Comparison of ENCODE assay signal across 19 cellular contexts in genomic region chr3:58379351-58380073, GRCh38. TPM values are rescaled to one million over a fixed set of nuclear protein-coding genes. Genes with fewer than 3 reads are reported as not detected.
DNase-seq lines count a peak whose midpoint lies in the region; ATAC-seq and TF ChIP-seq lines count a peak whose summit lies in the region.
"Had no signal": no experiment of that assay in that cellular context is flagged by ENCODE, and none has a peak within 500 bp of the region (broad histone marks: within the 10 kb centered on the region; RNA-seq: fewer than 3 reads in every experiment).

No MANE protein-coding gene starts in this region.

- TF ChIP-seq CTCF in dorsolateral prefrontal cortex (IDR thresholded peaks at IDR 0.05 in 54 of 56, conservative IDR thresholded peaks at IDR 0.05 in 2 of 56; ENCODE audit: low read depth in 1 of 56, partially characterized antibody in 56 of 56), result no peak
- no peak for TF ChIP-seq CTCF in body of pancreas (IDR thresholded peaks at IDR 0.05)

- no peak overlapping the region for H3K4me3 Mint-ChIP-seq in activated T-cell treated with anti-CD3 and anti-CD28 coated beads, Interleukin-2, amount 50 U/mL, for 72 hours
- no peak overlapping the region for H3K4me3 Mint-ChIP-seq in stimulated activated memory B cell treated with anti-CD40 and anti-IgM and Interleukin-4, amounts not matched to agents 10 μg/mL and 1 μg/mL and 100 μg/mL, for 72 hours

- H3K27ac ChIP-seq in Karpas-422 (ENCODE audit: low read length) (peak overlapping the region; percentile 40), dorsolateral prefrontal cortex (peak overlapping the region in 38 of 59 donors; percentile 7 to 100 (median 62)), body of pancreas (no peak overlapping the region)
- H3K27ac ChIP-seq: A549, GM23248, KMS-11 had no signal

- no peak overlapping the region for H2AFZ ChIP-seq in Karpas-422 (ENCODE audit: low read length)
- H2AFZ ChIP-seq: GM23248 had no signal

- H3K79me2 ChIP-seq in Karpas-422 (ENCODE audit: low read length), result peaks cover 81% of the 10 kb centered on the region

- H3K27ac Mint-ChIP-seq in activated T-cell treated with anti-CD3 and anti-CD28 coated beads, Interleukin-2, amount 50 U/mL, for 72 hours, result peak overlapping the region; percentile 68
- peak overlapping the region; percentile 76 for H3K27ac Mint-ChIP-seq in stimulated activated memory B cell treated with anti-CD40 and anti-IgM and Interleukin-4, amounts not matched to agents 10 μg/mL and 1 μg/mL and 100 μg/mL, for 72 hours

- H4K20me1 ChIP-seq in Karpas-422 (ENCODE audit: insufficient read depth, low read depth, low read length), result peaks cover 14% of the 10 kb centered on the region

- no peaks in the 10 kb centered on the region for H3K9me3 ChIP-seq in Karpas-422 (ENCODE audit: low read length)
- no peaks in the 10 kb centered on the region for H3K9me3 ChIP-seq in body of pancreas
- H3K9me3 ChIP-seq: A549 had no signal

- H3K9me2 ChIP-seq in Karpas-422 (replicated peaks; ENCODE audit: insufficient read depth, low read length), result no peaks in the 10 kb centered on the region

- no peak overlapping the region for H3K4me2 ChIP-seq in Karpas-422 (ENCODE audit: low read depth, low read length, poor library complexity, severe bottlenecking)
- H3K4me2 ChIP-seq: A549, KMS-11 had no signal

- H3K27me3 ChIP-seq in Karpas-422 (ENCODE audit: low read length) (no peaks in the 10 kb centered on the region), dorsolateral prefrontal cortex (no peaks in the 10 kb centered on the region), body of pancreas (no peaks in the 10 kb centered on the region)

- DNase-seq in activated T-cell treated with anti-CD3 and anti-CD28 coated beads, Interleukin-2, amount 50 U/mL, for 72 hours, result no peak
- no peak for DNase-seq in activated T-cell treated with anti-CD3 and anti-CD28 coated beads, Interleukin-2, amount 50 U/mL, for 1 hour
- no peak for DNase-seq in Karpas-422
- no peak for DNase-seq in dorsolateral prefrontal cortex
- no peak for DNase-seq in NCI-H526 treated with DMSO at 0.1 percent for 48 hours (lab: John Stamatoyannopoulos, UW)
- no peak for DNase-seq in body of pancreas
- DNase-seq: Calu3, DMS79, GM23248, MM.1S, NCI-H1105, NCI-H1694 treated with DMSO at 0.1 percent for 48 hours, NCI-H774, Right ventricle myocardium superior had no signal

- H3K4me1 ChIP-seq in Karpas-422 (ENCODE audit: low read length), result peaks cover 84% of the 10 kb centered on the region
- H3K4me1 ChIP-seq in body of pancreas, result peaks cover 17% of the 10 kb centered on the region
- H3K4me1 ChIP-seq: A549 had no signal

- peaks cover 2 to 4% of the 10 kb centered on the region in 2 donors for H3K36me3 Mint-ChIP-seq in activated T-cell treated with anti-CD3 and anti-CD28 coated beads, Interleukin-2, amount 50 U/mL, for 72 hours (ENCODE audit: insufficient read depth in 2 of 2)
- peaks cover 29% of the 10 kb centered on the region for H3K36me3 Mint-ChIP-seq in stimulated activated memory B cell treated with anti-CD40 and anti-IgM and Interleukin-4, amounts not matched to agents 10 μg/mL and 1 μg/mL and 100 μg/mL, for 72 hours

- H3K4me1 Mint-ChIP-seq in activated T-cell treated with anti-CD3 and anti-CD28 coated beads, Interleukin-2, amount 50 U/mL, for 72 hours (ENCODE audit: low read depth), result no peaks in the 10 kb centered on the region
- H3K4me1 Mint-ChIP-seq in stimulated activated memory B cell treated with anti-CD40 and anti-IgM and Interleukin-4, amounts not matched to agents 10 μg/mL and 1 μg/mL and 100 μg/mL, for 72 hours, result peaks cover 19% of the 10 kb centered on the region

- no peaks in the 10 kb centered on the region for H3K27me3 Mint-ChIP-seq in activated T-cell treated with anti-CD3 and anti-CD28 coated beads, Interleukin-2, amount 50 U/mL, for 72 hours (ENCODE audit: low read depth)
- H3K27me3 Mint-ChIP-seq in stimulated activated memory B cell treated with anti-CD40 and anti-IgM and Interleukin-4, amounts not matched to agents 10 μg/mL and 1 μg/mL and 100 μg/mL, for 72 hours, result no peaks in the 10 kb centered on the region

- peaks cover 26% of the 10 kb centered on the region; the same call in 1 of the 2 replicates for H3K36me3 ChIP-seq in Karpas-422 (ENCODE audit: insufficient read depth, low read length)
- no peaks in the 10 kb centered on the region for H3K36me3 ChIP-seq in body of pancreas (replicated peaks in 1 of 2; ENCODE audit: insufficient read depth in 1 of 2, low read depth in 2 of 2)

- H3K9me3 Mint-ChIP-seq in activated T-cell treated with anti-CD3 and anti-CD28 coated beads, Interleukin-2, amount 50 U/mL, for 72 hours, result no peaks in the 10 kb centered on the region
- no peaks in the 10 kb centered on the region for H3K9me3 Mint-ChIP-seq in stimulated activated memory B cell treated with anti-CD40 and anti-IgM and Interleukin-4, amounts not matched to agents 10 μg/mL and 1 μg/mL and 100 μg/mL, for 72 hours

- WGBS in body of pancreas, 2 donors, result 86 to 87% methylated on average over 4 of the region's 4 CpGs

- intact Hi-C loops in dorsolateral prefrontal cortex (cut with DNase I), result no loop called here
- intact Hi-C loops in body of pancreas (cut with DNase I), result no loop called here

- no peak for ATAC-seq in activated T-cell treated with anti-CD3 and anti-CD28 coated beads, Interleukin-2, amount 50 U/mL, for 72 hours (replicated peaks in 1 of 2)
- ATAC-seq in stimulated activated memory B cell treated with anti-CD40 and anti-IgM and Interleukin-4, amounts not matched to agents 10 μg/mL and 1 μg/mL and 100 μg/mL, for 72 hours, result no peak
- ATAC-seq in GM18861 (IDR thresholded peaks at IDR 0.05; ENCODE audit: unreplicated experiment), result no peak
- no peak for ATAC-seq in body of pancreas
- ATAC-seq: A549, Panc1 had no signal

- no peak overlapping the region for H3K9ac ChIP-seq in Karpas-422 (ENCODE audit: low read length)
- H3K9ac ChIP-seq: GM23248, KMS-11 had no signal

- no peak for TF ChIP-seq POLR2A in body of pancreas (IDR thresholded peaks at IDR 0.05)

- H3K4me3 ChIP-seq in Karpas-422 (ENCODE audit: low read length) (no peak overlapping the region), dorsolateral prefrontal cortex (no peak overlapping the region), body of pancreas (no peak overlapping the region)
- H3K4me3 ChIP-seq: A549, GM23248 had no signal

RNA-seq across cellular contexts. Expression of gene PXK, which starts 46.8 kb away (rescaled TPM):
- 10 to 100 TPM; 76.1 to 79.0 TPM for total RNA-seq in activated T-cell treated with anti-CD3 and anti-CD28 coated beads, Interleukin-2, amount 50 U/mL, for 72 hours
- total RNA-seq in Karpas-422 (2014; rRNA removed; shearing (Covaris generic); ENCODE audit: low replicate concordance), result 222 and 353 TPM in 2 replicates
- total RNA-seq in dorsolateral prefrontal cortex (100 to 1,000 TPM in 86 of 120 experiments, 10 to 100 TPM in 34; 55.2 to 497 (median 130) TPM), body of pancreas (10 to 100 TPM in 1 of 2 donors, 1 to 10 TPM in 1; 8.2 to 12.7 TPM)

RNA-seq across cellular contexts. Expression of gene PDHB, which starts 54.1 kb away (rescaled TPM):
- total RNA-seq in activated T-cell treated with anti-CD3 and anti-CD28 coated beads, Interleukin-2, amount 50 U/mL, for 72 hours, result 10 to 100 TPM; 36.9 to 40.5 TPM
- 61.6 and 130 TPM in 2 replicates for total RNA-seq in Karpas-422 (2014; rRNA removed; shearing (Covaris generic); ENCODE audit: low replicate concordance)
- total RNA-seq in dorsolateral prefrontal cortex (10 to 100 TPM; 33.2 to 82.3 (median 62.6) TPM), body of pancreas (10 to 100 TPM; 23.4 to 32.7 TPM)

Comparison
In these comparisons a context has a peak if more than half of its experiments do, and no peak if none do; other contexts are left out.
1. H3K27ac ChIP-seq: peak in Karpas-422 (single experiment) and dorsolateral prefrontal cortex (38 of 59); none in body of pancreas (0 of 4).
2. RNA of gene PXK, which starts 46.8 kb away (total RNA-seq): 222 to 353 TPM in Karpas-422, 55.2 to 497 TPM in dorsolateral prefrontal cortex and 76.1 to 79.0 TPM in activated T-cell treated with anti-CD3 and anti-CD28 coated beads, Interleukin-2, amount 50 U/mL, for 72 hours; 8.2 to 12.7 TPM in body of pancreas; every median in the first group is over 4 times any median in the second.